In the genomic region with DNA sequence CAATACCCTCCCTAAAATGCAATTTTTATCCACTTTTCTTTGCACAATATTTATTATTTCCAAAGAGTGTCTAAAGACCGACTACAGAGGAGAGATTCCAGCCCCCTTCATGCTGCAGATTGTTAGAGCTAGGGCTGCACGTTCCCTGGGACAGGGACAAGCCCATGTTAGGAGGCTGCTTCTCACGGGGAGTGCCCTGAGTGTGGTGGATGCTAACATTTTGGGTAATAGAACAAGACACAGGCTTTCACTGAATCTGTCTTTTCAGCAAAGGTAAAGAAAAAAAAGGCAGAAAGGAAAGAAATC, we compare ENCODE assay signal across 16 cellular contexts.
A peak's percentile ranks its signal among the peaks of the same experiment; 100 is the strongest.
DNase-seq lines count a peak whose midpoint lies in the region; ATAC-seq and TF ChIP-seq lines count a peak whose summit lies in the region.
"Had no signal": no experiment of that assay in that cellular context is flagged by ENCODE, and none has a peak within 500 bp of the region (broad histone marks: within the 10 kb centered on the region; RNA-seq: fewer than 3 reads in every experiment).

No MANE protein-coding gene starts in this region.

- H3K36me3 Mint-ChIP-seq in osteocyte (ENCODE audit: unreplicated experiment): no peaks in the 10 kb centered on the region
- H3K36me3 Mint-ChIP-seq in CD4-positive, alpha-beta T cell (ENCODE audit: low read depth): no peaks in the 10 kb centered on the region
- H3K36me3 Mint-ChIP-seq in activated CD8-positive, alpha-beta T cell treated with anti-CD3 and anti-CD28 coated beads for 36 hours (ENCODE audit: low read depth): no peaks in the 10 kb centered on the region
- H3K36me3 Mint-ChIP-seq: CD4-positive, alpha-beta memory T cell had no signal

- ATAC-seq in Right ventricle myocardium superior (ENCODE audit: poor library complexity): peak; percentile 3
- no peak for ATAC-seq in upper lobe of right lung
- no peak for ATAC-seq in GM21529 (IDR thresholded peaks at IDR 0.05; ENCODE audit: unreplicated experiment)
- ATAC-seq in CD4-positive, alpha-beta T cell (ENCODE audit: poor library complexity): no peak
- no peak for ATAC-seq in activated CD8-positive, alpha-beta T cell treated with anti-CD3 and anti-CD28 coated beads for 36 hours

- no peak overlapping the region for H3K4me3 Mint-ChIP-seq in osteocyte (ENCODE audit: unreplicated experiment)
- no peak overlapping the region for H3K4me3 Mint-ChIP-seq in CD4-positive, alpha-beta T cell
- H3K4me3 Mint-ChIP-seq in activated CD8-positive, alpha-beta T cell treated with anti-CD3 and anti-CD28 coated beads for 36 hours: no peak overlapping the region
- H3K4me3 Mint-ChIP-seq: activated T-cell treated with anti-CD3 and anti-CD28 coated beads, Interleukin-2, amount 50 U/mL, for 24 hours; CD4-positive, alpha-beta memory T cell had no signal

- H3K4me3 ChIP-seq in SK-N-SH (ENCODE audit: low read depth in 2 of 2, low read length in 1 of 2) (no peak overlapping the region), upper lobe of right lung (no peak overlapping the region)
- H3K4me3 ChIP-seq: ovary had no signal

- intact Hi-C loops in Right ventricle myocardium superior (cut with DNase I): no loop called here
- intact Hi-C loops in upper lobe of right lung (cut with DNase I): no loop called here
- intact Hi-C loops in CD4-positive, alpha-beta T cell (cut with DNase I, micrococcal nuclease): no loop called here
- intact Hi-C loops in activated CD8-positive, alpha-beta T cell treated with anti-CD3 and anti-CD28 coated beads for 36 hours (cut with micrococcal nuclease): no loop called here

- no peaks in the 10 kb centered on the region for H3K79me2 ChIP-seq in SK-N-SH (ENCODE audit: insufficient read depth)

- peak overlapping the region; percentile 94 for H3K27ac Mint-ChIP-seq in osteocyte (ENCODE audit: unreplicated experiment)
- H3K27ac Mint-ChIP-seq in CD4-positive, alpha-beta T cell: no peak overlapping the region
- no peak overlapping the region for H3K27ac Mint-ChIP-seq in activated CD8-positive, alpha-beta T cell treated with anti-CD3 and anti-CD28 coated beads for 36 hours
- H3K27ac Mint-ChIP-seq: activated T-cell treated with anti-CD3 and anti-CD28 coated beads, Interleukin-2, amount 50 U/mL, for 24 hours; CD4-positive, alpha-beta memory T cell had no signal

- peak overlapping the region; percentile 31; the same call in 1 of the 2 replicates for H2AFZ ChIP-seq in SK-N-SH (ENCODE audit: low read depth)

- no peaks in the 10 kb centered on the region for H3K27me3 Mint-ChIP-seq in osteocyte (ENCODE audit: unreplicated experiment)
- peaks cover 44% of the 10 kb centered on the region for H3K27me3 Mint-ChIP-seq in CD4-positive, alpha-beta T cell
- H3K27me3 Mint-ChIP-seq in activated CD8-positive, alpha-beta T cell treated with anti-CD3 and anti-CD28 coated beads for 36 hours: peaks cover 1% of the 10 kb centered on the region

- H3K27me3 ChIP-seq in SK-N-SH (ENCODE audit: insufficient read depth) (no peaks in the 10 kb centered on the region), upper lobe of right lung (no peaks in the 10 kb centered on the region)
- peaks cover 13% of the 10 kb centered on the region for H3K27me3 ChIP-seq in CD4-positive, alpha-beta T cell (ENCODE audit: control insufficient read depth, insufficient read depth, low read length)
- H3K27me3 ChIP-seq: ovary had no signal

- peak overlapping the region; percentile 78 for H3K9ac ChIP-seq in SK-N-SH

- TF ChIP-seq RAD21 in SK-N-SH (IDR thresholded peaks at IDR 0.05; ENCODE audit: low read length): no peak

- DNase-seq in SK-N-SH (no peak), Right ventricle myocardium superior (no peak), osteocyte (ENCODE audit: extremely low spot score, unreplicated experiment) (no peak), upper lobe of right lung (peak; percentile 1), GDM1 (lab: John Stamatoyannopoulos, UW) (no peak)
- DNase-seq in CD4-positive, alpha-beta T cell: no peak
- no peak for DNase-seq in activated CD8-positive, alpha-beta T cell treated with anti-CD3 and anti-CD28 coated beads for 36 hours
- DNase-seq: activated CD4-positive, CD25-positive, alpha-beta regulatory T cell treated with anti-CD3 and anti-CD28 coated beads, Interleukin-2, amount 50 U/mL, for 72 hours; activated T-cell treated with anti-CD3 and anti-CD28 coated beads, Interleukin-2, amount 50 U/mL, for 24 hours; CD4-positive, alpha-beta memory T cell; effector memory CD4-positive, alpha-beta T cell; Kasumi-1; stimulated activated CD4-positive, alpha-beta T cell treated with anti-CD3 and anti-CD28 coated beads, Interleukin-4, amount 100 ng/mL, for 24 hours; stimulated activated naive CD4-positive, alpha-beta T cell had no signal

- H3K36me3 ChIP-seq in SK-N-SH (replicated peaks in 1 of 2; ENCODE audit: control insufficient read depth in 1 of 2, insufficient read depth in 2 of 2, low read length in 1 of 2): no peaks in the 10 kb centered on the region
- no peaks in the 10 kb centered on the region for H3K36me3 ChIP-seq in upper lobe of right lung
- H3K36me3 ChIP-seq: ovary had no signal

- TF ChIP-seq CTCF in SK-N-SH (IDR thresholded peaks at IDR 0.05): no peak
- no peak for TF ChIP-seq CTCF in osteocyte (IDR thresholded peaks at IDR 0.05)
- TF ChIP-seq CTCF in upper lobe of right lung (IDR thresholded peaks at IDR 0.05): no peak
- TF ChIP-seq CTCF in CD4-positive, alpha-beta T cell (IDR thresholded peaks at IDR 0.05): no peak
- TF ChIP-seq CTCF in activated CD8-positive, alpha-beta T cell treated with anti-CD3 and anti-CD28 coated beads for 36 hours (IDR thresholded peaks at IDR 0.05): no peak

- peaks cover 38% of the 10 kb centered on the region for H3F3A ChIP-seq in SK-N-SH (replicated peaks; ENCODE audit: insufficient read depth)

- WGBS in SK-N-SH (ENCODE audit: low lambda C conversion rate): 8% methylated on average over 3 of the region's 3 CpGs

- CTCF ChIA-PET in SK-N-SH (lab: Yijun Ruan, JAX): interaction anchor here (1.0 kb wide), 1 partner anchor 9 kb away, joined by 3 read pairs; no protein-coding TSS in a partner anchor
- CTCF ChIA-PET in CD4-positive, alpha-beta T cell (lab: Charles Lee): no interaction called here
- CTCF ChIA-PET in activated CD8-positive, alpha-beta T cell treated with anti-CD3 and anti-CD28 coated beads for 36 hours (lab: Charles Lee): no interaction called here

- H3K27ac ChIP-seq in SK-N-SH (ENCODE audit: low read depth in 2 of 2, low read length in 1 of 2) (peak overlapping the region; percentile 78 to 99; a peak in 3 of 4 replicates), upper lobe of right lung (peak overlapping the region; percentile 42)
- H3K27ac ChIP-seq in CD4-positive, alpha-beta T cell (ENCODE audit: low read depth, low read length): no peak overlapping the region

- H3K9me3 Mint-ChIP-seq in osteocyte (ENCODE audit: unreplicated experiment): peaks cover 3% of the 10 kb centered on the region
- H3K9me3 Mint-ChIP-seq in CD4-positive, alpha-beta T cell: no peaks in the 10 kb centered on the region
- no peaks in the 10 kb centered on the region for H3K9me3 Mint-ChIP-seq in activated CD8-positive, alpha-beta T cell treated with anti-CD3 and anti-CD28 coated beads for 36 hours
- H3K9me3 Mint-ChIP-seq: activated T-cell treated with anti-CD3 and anti-CD28 coated beads, Interleukin-2, amount 50 U/mL, for 24 hours had no signal

- peak overlapping the region; percentile 76 for H3K4me2 ChIP-seq in SK-N-SH

- no peaks in the 10 kb centered on the region for H4K20me1 ChIP-seq in SK-N-SH (ENCODE audit: insufficient read depth)

- peaks cover 41% of the 10 kb centered on the region for H3K4me1 Mint-ChIP-seq in osteocyte (ENCODE audit: unreplicated experiment)
- H3K4me1 Mint-ChIP-seq in CD4-positive, alpha-beta T cell (ENCODE audit: low read depth): no peaks in the 10 kb centered on the region
- peaks cover 3% of the 10 kb centered on the region for H3K4me1 Mint-ChIP-seq in activated CD8-positive, alpha-beta T cell treated with anti-CD3 and anti-CD28 coated beads for 36 hours (ENCODE audit: low read depth)
- H3K4me1 Mint-ChIP-seq: CD4-positive, alpha-beta memory T cell had no signal

- H3K9me2 ChIP-seq in SK-N-SH: no peaks in the 10 kb centered on the region

- TF ChIP-seq EP300 in SK-N-SH (IDR thresholded peaks at IDR 0.05; ENCODE audit: borderline replicate concordance in 1 of 2, low read depth in 1 of 2, low read length in 1 of 2): no peak

- POLR2A ChIA-PET in SK-N-SH (lab: Yijun Ruan, JAX): no interaction called here
- POLR2A ChIA-PET in CD4-positive, alpha-beta T cell (lab: Charles Lee): no interaction called here
- POLR2A ChIA-PET in activated CD8-positive, alpha-beta T cell treated with anti-CD3 and anti-CD28 coated beads for 36 hours (lab: Charles Lee): interaction anchor here (1.2 kb wide), 1 partner anchor 53 kb away, joined by 3 read pairs; no protein-coding TSS in a partner anchor

- H3K9me3 ChIP-seq in SK-N-SH: no peaks in the 10 kb centered on the region
- H3K9me3 ChIP-seq in upper lobe of right lung: no peaks in the 10 kb centered on the region
- H3K9me3 ChIP-seq in CD4-positive, alpha-beta T cell (ENCODE audit: control insufficient read depth, low read length): no peaks in the 10 kb centered on the region
- H3K9me3 ChIP-seq: ovary had no signal

- H3K4me1 ChIP-seq in SK-N-SH (ENCODE audit: control insufficient read depth in 1 of 2, insufficient read depth in 2 of 2, low read depth in 1 of 2, low read length in 1 of 2) (peaks cover 0 to 24% of the 10 kb centered on the region in 2 experiments; a peak in 2 of 4 replicates), upper lobe of right lung (peaks cover 10% of the 10 kb centered on the region)

TF ChIP-seq in SK-N-SH, 30 proteins besides CTCF, POLR2A, EP300 and RAD21 (continues in another document):
- TF ChIP-seq FOSL2 (IDR thresholded peaks at IDR 0.05; ENCODE audit: borderline replicate concordance, low read depth) (no peak), ELF1 (IDR thresholded peaks at IDR 0.05) (no peak)
- TF ChIP-seq, protein P1, sequence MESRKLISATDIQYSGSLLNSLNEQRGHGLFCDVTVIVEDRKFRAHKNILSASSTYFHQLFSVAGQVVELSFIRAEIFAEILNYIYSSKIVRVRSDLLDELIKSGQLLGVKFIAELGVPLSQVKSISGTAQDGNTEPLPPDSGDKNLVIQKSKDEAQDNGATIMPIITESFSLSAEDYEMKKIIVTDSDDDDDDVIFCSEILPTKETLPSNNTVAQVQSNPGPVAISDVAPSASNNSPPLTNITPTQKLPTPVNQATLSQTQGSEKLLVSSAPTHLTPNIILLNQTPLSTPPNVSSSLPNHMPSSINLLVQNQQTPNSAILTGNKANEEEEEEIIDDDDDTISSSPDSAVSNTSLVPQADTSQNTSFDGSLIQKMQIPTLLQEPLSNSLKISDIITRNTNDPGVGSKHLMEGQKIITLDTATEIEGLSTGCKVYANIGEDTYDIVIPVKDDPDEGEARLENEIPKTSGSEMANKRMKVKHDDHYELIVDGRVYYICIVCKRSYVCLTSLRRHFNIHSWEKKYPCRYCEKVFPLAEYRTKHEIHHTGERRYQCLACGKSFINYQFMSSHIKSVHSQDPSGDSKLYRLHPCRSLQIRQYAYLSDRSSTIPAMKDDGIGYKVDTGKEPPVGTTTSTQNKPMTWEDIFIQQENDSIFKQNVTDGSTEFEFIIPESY (IDR thresholded peaks at IDR 0.05; ENCODE audit: borderline replicate concordance, low read depth): no peak
